Comparison of ENCODE assay signal across 8 cellular contexts in genomic region chr9:96317335-96317980, GRCh38. TPM values are rescaled to one million over a fixed set of nuclear protein-coding genes. Genes with fewer than 3 reads are reported as not detected.
A peak's percentile ranks its signal among the peaks of the same experiment; 100 is the strongest.
DNase-seq lines count a peak whose midpoint lies in the region; ATAC-seq and TF ChIP-seq lines count a peak whose summit lies in the region.

No MANE protein-coding gene starts in this region.

- TF ChIP-seq CTCF in brain (conservative IDR thresholded peaks at IDR 0.05) = peak; percentile 85 to 87

- H3K27me3 Mint-ChIP-seq in brain = no peaks in the 10 kb centered on the region
- peaks cover 4% of the 10 kb centered on the region for H3K27me3 Mint-ChIP-seq in activated T-helper 2 cell treated with anti-CD3 and anti-CD28 coated beads, Interferon-gamma antibody, Interleukin-2, Interleukin-4, amounts not matched to agents 10 μg/mL and 5 μg/mL and 100 μg/mL, durations not matched to agents 14 hours and 24 hours and 36 hours (ENCODE audit: low read depth)

- H3K4me1 Mint-ChIP-seq in brain = peaks cover 5% of the 10 kb centered on the region
- no peaks in the 10 kb centered on the region for H3K4me1 Mint-ChIP-seq in activated T-helper 2 cell treated with anti-CD3 and anti-CD28 coated beads, Interferon-gamma antibody, Interleukin-2, Interleukin-4, amounts not matched to agents 10 μg/mL and 5 μg/mL and 100 μg/mL, durations not matched to agents 14 hours and 24 hours and 36 hours (ENCODE audit: low read depth)

- H3K9me3 Mint-ChIP-seq in brain = peaks cover 4 to 18% (median 15%) of the 10 kb centered on the region in 5 experiments
- H3K9me3 Mint-ChIP-seq in activated T-helper 2 cell treated with anti-CD3 and anti-CD28 coated beads, Interferon-gamma antibody, Interleukin-2, Interleukin-4, amounts not matched to agents 10 μg/mL and 5 μg/mL and 100 μg/mL, durations not matched to agents 14 hours and 24 hours and 36 hours = peaks cover 13% of the 10 kb centered on the region

- H3K4me3 Mint-ChIP-seq in brain = no peak overlapping the region
- H3K4me3 Mint-ChIP-seq in activated T-helper 2 cell treated with anti-CD3 and anti-CD28 coated beads, Interferon-gamma antibody, Interleukin-2, Interleukin-4, amounts not matched to agents 10 μg/mL and 5 μg/mL and 100 μg/mL, durations not matched to agents 14 hours and 24 hours and 36 hours (ENCODE audit: low read depth) = no peak overlapping the region

- intact Hi-C loops in activated T-helper 2 cell treated with anti-CD3 and anti-CD28 coated beads, Interferon-gamma antibody, Interleukin-2, Interleukin-4, amounts not matched to agents 10 μg/mL and 5 μg/mL and 100 μg/mL, durations not matched to agents 14 hours and 24 hours and 36 hours (cut with micrococcal nuclease) = loop anchor here (1.0 kb wide), 1 partner anchor 85 kb away; no protein-coding TSS in a partner anchor

- peak; percentile 64 for DNase-seq in DMS53 (lab: John Stamatoyannopoulos, UW)
- DNase-seq in HuH-7.5 (ENCODE audit: low spot score) = peak; percentile 62
- DNase-seq in T follicular helper cell (ENCODE audit: low read depth) = peak; percentile 26
- peak; percentile 77 for DNase-seq in iPS-NIHi11 (ENCODE audit: low spot score)
- peak; percentile 58 for DNase-seq in stimulated activated CD4-positive, alpha-beta T cell treated with anti-CD3 and anti-CD28 coated beads, Interleukin-15, amount 100 ng/mL, for 24 hours
- no peak for DNase-seq in activated T-helper 2 cell treated with anti-CD3 and anti-CD28 coated beads, Interferon-gamma antibody, Interleukin-2, Interleukin-4, amounts not matched to agents 10 μg/mL and 5 μg/mL and 100 μg/mL, durations not matched to agents 14 hours and 24 hours and 36 hours (ENCODE audit: low spot score)

- H3K36me3 Mint-ChIP-seq in brain = peaks cover 4% of the 10 kb centered on the region
- H3K36me3 Mint-ChIP-seq in activated T-helper 2 cell treated with anti-CD3 and anti-CD28 coated beads, Interferon-gamma antibody, Interleukin-2, Interleukin-4, amounts not matched to agents 10 μg/mL and 5 μg/mL and 100 μg/mL, durations not matched to agents 14 hours and 24 hours and 36 hours (ENCODE audit: low read depth) = no peaks in the 10 kb centered on the region

- H3K27ac Mint-ChIP-seq in brain = no peak overlapping the region
- no peak overlapping the region for H3K27ac Mint-ChIP-seq in activated T-helper 2 cell treated with anti-CD3 and anti-CD28 coated beads, Interferon-gamma antibody, Interleukin-2, Interleukin-4, amounts not matched to agents 10 μg/mL and 5 μg/mL and 100 μg/mL, durations not matched to agents 14 hours and 24 hours and 36 hours

- ATAC-seq in HG03095 (IDR thresholded peaks at IDR 0.05; ENCODE audit: unreplicated experiment) = no peak

RNA-seq across cellular contexts. Expression of gene HSD17B3, which starts 15.5 kb away (rescaled TPM):
- polyA plus RNA-seq in brain (ENCODE audit: insufficient read depth, low read depth, low replicate concordance) = 0.31 TPM
- not detected in 2 replicates for total RNA-seq in activated T-helper 2 cell treated with anti-CD3 and anti-CD28 coated beads, Interferon-gamma antibody, Interleukin-2, Interleukin-4, amounts not matched to agents 10 μg/mL and 5 μg/mL and 100 μg/mL, durations not matched to agents 14 hours and 24 hours and 36 hours
